In the genomic region with DNA sequence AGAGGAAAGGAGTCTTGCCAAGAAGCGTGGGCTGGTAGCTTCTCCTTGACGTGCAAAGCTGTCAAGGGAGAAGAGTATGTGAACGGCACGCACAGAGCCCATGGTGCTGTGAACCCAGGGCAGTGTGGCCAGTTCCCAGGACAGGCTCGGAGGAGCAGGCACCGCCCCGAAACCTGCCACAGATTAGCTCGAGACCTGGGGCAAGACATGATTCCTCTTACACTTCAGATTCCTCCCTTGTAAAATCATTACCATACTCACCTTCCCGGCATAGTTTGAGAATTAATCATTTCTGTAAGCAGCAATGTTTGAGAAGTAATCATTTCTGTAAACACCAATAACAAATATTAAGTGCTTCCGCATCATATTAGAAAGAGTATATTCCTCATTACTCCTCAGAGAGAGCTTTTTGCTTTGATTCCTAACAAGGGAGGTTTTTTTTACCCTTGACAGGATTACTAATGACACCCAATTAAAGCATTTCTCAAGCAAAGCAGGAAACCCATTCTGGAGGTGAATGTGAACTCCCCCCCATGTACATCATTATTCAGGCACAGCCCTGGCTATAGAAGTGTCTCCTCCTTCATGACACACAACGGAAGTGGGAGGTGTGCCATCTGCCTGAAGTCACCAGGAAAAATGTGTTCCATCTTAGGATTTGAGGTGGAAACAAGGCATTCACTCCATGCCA, we compare ENCODE assay signal across 1 cellular context.
TF ChIP-seq lines count a peak whose summit lies in the region.

No MANE protein-coding gene starts in this region.

TF ChIP-seq in GM23338, 12 proteins besides CTCF, POLR2A, EP300 and RAD21 (continued from another document):
- TF ChIP-seq, protein P1, sequence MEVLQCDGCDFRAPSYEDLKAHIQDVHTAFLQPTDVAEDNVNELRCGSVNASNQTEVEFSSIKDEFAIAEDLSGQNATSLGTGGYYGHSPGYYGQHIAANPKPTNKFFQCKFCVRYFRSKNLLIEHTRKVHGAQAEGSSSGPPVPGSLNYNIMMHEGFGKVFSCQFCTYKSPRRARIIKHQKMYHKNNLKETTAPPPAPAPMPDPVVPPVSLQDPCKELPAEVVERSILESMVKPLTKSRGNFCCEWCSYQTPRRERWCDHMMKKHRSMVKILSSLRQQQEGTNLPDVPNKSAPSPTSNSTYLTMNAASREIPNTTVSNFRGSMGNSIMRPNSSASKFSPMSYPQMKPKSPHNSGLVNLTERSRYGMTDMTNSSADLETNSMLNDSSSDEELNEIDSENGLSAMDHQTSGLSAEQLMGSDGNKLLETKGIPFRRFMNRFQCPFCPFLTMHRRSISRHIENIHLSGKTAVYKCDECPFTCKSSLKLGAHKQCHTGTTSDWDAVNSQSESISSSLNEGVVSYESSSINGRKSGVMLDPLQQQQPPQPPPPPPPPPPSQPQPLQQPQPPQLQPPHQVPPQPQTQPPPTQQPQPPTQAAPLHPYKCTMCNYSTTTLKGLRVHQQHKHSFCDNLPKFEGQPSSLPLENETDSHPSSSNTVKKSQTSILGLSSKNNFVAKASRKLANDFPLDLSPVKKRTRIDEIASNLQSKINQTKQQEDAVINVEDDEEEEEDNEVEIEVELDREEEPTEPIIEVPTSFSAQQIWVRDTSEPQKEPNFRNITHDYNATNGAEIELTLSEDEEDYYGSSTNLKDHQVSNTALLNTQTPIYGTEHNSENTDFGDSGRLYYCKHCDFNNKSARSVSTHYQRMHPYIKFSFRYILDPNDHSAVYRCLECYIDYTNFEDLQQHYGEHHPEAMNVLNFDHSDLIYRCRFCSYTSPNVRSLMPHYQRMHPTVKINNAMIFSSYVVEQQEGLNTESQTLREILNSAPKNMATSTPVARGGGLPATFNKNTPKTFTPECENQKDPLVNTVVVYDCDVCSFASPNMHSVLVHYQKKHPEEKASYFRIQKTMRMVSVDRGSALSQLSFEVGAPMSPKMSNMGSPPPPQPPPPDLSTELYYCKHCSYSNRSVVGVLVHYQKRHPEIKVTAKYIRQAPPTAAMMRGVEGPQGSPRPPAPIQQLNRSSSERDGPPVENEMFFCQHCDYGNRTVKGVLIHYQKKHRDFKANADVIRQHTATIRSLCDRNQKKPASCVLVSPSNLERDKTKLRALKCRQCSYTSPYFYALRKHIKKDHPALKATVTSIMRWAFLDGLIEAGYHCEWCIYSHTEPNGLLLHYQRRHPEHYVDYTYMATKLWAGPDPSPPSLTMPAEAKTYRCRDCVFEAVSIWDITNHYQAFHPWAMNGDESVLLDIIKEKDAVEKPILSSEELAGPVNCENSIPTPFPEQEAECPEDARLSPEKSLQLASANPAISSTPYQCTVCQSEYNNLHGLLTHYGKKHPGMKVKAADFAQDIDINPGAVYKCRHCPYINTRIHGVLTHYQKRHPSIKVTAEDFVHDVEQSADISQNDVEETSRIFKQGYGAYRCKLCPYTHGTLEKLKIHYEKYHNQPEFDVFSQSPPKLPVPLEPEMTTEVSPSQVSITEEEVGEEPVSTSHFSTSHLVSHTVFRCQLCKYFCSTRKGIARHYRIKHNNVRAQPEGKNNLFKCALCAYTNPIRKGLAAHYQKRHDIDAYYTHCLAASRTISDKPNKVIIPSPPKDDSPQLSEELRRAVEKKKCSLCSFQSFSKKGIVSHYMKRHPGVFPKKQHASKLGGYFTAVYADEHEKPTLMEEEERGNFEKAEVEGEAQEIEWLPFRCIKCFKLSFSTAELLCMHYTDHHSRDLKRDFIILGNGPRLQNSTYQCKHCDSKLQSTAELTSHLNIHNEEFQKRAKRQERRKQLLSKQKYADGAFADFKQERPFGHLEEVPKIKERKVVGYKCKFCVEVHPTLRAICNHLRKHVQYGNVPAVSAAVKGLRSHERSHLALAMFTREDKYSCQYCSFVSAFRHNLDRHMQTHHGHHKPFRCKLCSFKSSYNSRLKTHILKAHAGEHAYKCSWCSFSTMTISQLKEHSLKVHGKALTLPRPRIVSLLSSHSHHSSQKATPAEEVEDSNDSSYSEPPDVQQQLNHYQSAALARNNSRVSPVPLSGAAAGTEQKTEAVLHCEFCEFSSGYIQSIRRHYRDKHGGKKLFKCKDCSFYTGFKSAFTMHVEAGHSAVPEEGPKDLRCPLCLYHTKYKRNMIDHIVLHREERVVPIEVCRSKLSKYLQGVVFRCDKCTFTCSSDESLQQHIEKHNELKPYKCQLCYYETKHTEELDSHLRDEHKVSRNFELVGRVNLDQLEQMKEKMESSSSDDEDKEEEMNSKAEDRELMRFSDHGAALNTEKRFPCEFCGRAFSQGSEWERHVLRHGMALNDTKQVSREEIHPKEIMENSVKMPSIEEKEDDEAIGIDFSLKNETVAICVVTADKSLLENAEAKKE (CRISPR knock-in tag; IDR thresholded peaks at IDR 0.05) = no peak
- TF ChIP-seq EZH2 (IDR thresholded peaks at IDR 0.05; ENCODE audit: low read depth, unreplicated experiment) (no peak), ZNF114 (CRISPR knock-in tag; IDR thresholded peaks at IDR 0.05) (no peak), EZH2phosphoT487 (IDR thresholded peaks at IDR 0.05; ENCODE audit: unreplicated experiment) (no peak), ZNF331 (CRISPR knock-in tag; IDR thresholded peaks at IDR 0.05; ENCODE audit: low read depth) (no peak)
- TF ChIP-seq, protein P2, sequence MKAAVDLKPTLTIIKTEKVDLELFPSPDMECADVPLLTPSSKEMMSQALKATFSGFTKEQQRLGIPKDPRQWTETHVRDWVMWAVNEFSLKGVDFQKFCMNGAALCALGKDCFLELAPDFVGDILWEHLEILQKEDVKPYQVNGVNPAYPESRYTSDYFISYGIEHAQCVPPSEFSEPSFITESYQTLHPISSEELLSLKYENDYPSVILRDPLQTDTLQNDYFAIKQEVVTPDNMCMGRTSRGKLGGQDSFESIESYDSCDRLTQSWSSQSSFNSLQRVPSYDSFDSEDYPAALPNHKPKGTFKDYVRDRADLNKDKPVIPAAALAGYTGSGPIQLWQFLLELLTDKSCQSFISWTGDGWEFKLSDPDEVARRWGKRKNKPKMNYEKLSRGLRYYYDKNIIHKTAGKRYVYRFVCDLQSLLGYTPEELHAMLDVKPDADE (IDR thresholded peaks at IDR 0.05) = no peak
